Comparison of ENCODE assay signal across 8 cellular contexts in the genomic region with DNA sequence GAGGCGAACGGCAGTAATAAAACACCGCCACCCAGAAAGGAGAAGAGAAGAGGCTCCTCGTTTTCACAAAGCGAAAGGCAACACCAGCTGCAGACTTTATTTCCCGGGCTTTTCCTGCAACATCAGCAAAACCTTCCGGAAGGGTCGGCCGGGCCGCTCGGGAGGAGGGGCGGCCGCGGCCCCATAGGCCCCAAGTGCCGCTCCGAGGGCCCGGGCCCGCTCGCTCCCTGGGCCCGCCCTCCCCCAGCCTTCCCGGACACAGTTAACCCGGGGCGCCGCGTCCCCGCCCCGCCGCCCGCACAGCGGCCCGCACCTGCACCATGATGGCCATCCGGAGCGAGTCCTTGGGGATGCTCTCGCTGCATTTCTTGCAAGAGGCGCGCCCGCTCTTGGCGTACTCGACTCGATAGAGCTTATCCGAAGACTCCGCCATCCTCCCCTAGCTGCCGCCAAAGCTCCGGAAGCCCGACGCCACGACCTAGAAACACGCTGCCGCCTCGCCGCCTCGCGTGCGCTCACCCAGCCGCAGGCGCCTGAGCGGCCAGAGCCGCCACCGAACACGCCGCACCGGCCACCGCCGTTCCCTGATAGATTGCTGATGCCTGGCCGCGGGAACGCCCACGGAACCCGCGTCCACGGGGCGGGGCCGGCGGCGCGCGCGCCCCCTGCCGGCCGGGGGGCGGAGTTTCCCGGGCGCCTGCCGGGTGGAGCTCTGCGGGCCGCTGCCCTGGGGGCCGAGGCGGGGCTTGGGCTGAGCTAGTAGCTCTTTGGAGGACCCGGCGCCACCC. TPM values are rescaled to one million over a fixed set of nuclear protein-coding genes. Genes with fewer than 3 reads are reported as not detected.
DNase-seq lines count a peak whose midpoint lies in the region; ATAC-seq, FAIRE-seq and TF ChIP-seq lines count a peak whose summit lies in the region.

A gene (minus strand): TSS at position 597 of the 788 bp plus-strand sequence. CDS start 164 bp downstream, at position 433.

- TF ChIP-seq POLR2A in GM12892 (IDR thresholded peaks at IDR 0.05; ENCODE audit: low read depth, low read length): peak; percentile 75
- TF ChIP-seq POLR2A in upper lobe of left lung (IDR thresholded peaks at IDR 0.05): peak in 2 of 4 donors; percentile 67 to 81

- H3K9me3 ChIP-seq in adipocyte (ENCODE audit: control insufficient read depth, low read length) (no peaks in the 10 kb centered on the region), upper lobe of left lung (no peaks in the 10 kb centered on the region)

- H3K36me3 ChIP-seq in adipocyte (ENCODE audit: control insufficient read depth, insufficient read depth, low read length, severe bottlenecking): no peaks in the 10 kb centered on the region
- peaks cover 0 to under 1% (median 0%) of the 10 kb centered on the region in 4 donors for H3K36me3 ChIP-seq in upper lobe of left lung

- H3K4me1 ChIP-seq in adipocyte (ENCODE audit: control insufficient read depth, insufficient read depth, low read length): peaks cover 40% of the 10 kb centered on the region
- H3K4me1 ChIP-seq in upper lobe of left lung: peaks cover 30 to 39% (median 35%) of the 10 kb centered on the region in 4 donors

- FAIRE-seq in GM12892 (lab: Jason Lieb, UNC): peak; percentile 93

- H3K27me3 ChIP-seq in adipocyte (replicated peaks; ENCODE audit: control insufficient read depth, insufficient read depth, low read length) (no peaks in the 10 kb centered on the region), upper lobe of left lung (no peaks in the 10 kb centered on the region)

- 0 to 2% methylated on average over 9 to 57 of the region's 90 CpGs for WGBS in upper lobe of left lung, 2 donors

- DNase-seq in GM12892 (ENCODE audit: insufficient read length) (peak; percentile 85), NCI-H1417 treated with DMSO at 0.1 percent for 48 hours (lab: John Stamatoyannopoulos, UW) (peak; percentile 38), T follicular helper cell (ENCODE audit: low read depth) (peak; percentile 81), adipocyte (ENCODE audit: low read depth) (peak; percentile 93), cardiac septum (ENCODE audit: low spot score) (peak; percentile 94), posterior vena cava (ENCODE audit: low spot score) (peak; percentile 96), upper lobe of left lung (peak; percentile 93 to 97)

- peak within 1 kb of the TSS; percentile 77 to 87 (median 86) for H3K27ac ChIP-seq in upper lobe of left lung

- peak within 1 kb of the TSS; percentile 85 for H3K9ac ChIP-seq in adipocyte (ENCODE audit: low read length)

- peak; percentile 81 for ATAC-seq in HG02798 (IDR thresholded peaks at IDR 0.05; ENCODE audit: poor library complexity, unreplicated experiment)
- ATAC-seq in upper lobe of left lung (ENCODE audit: low FRiP score in 2 of 2): peak; percentile 95 to 98

- intact Hi-C loops in cardiac septum (cut with DNase I) (loop anchor here (2.0 kb wide), 2 partner anchors 43 to 99 kb away; a partner anchor contains a TSS), posterior vena cava (cut with DNase I) (no loop called here)

- TF ChIP-seq EP300 in upper lobe of left lung (IDR thresholded peaks at IDR 0.05): no peak

- H3K4me3 ChIP-seq in adipocyte (ENCODE audit: low read length): peak within 1 kb of the TSS; percentile 95
- peak within 1 kb of the TSS; percentile 66 to 97 (median 90) for H3K4me3 ChIP-seq in upper lobe of left lung

- peak; percentile 78 to 96 (median 92) for TF ChIP-seq CTCF in upper lobe of left lung (IDR thresholded peaks at IDR 0.05)

RNA-seq across cellular contexts. Expression of the gene that starts here (rescaled TPM):
- 146 TPM for polyA plus RNA-seq in GM12892 (2012; ENCODE audit: missing spikeins)
- 87.1 TPM for total RNA-seq in cardiac septum
- 10 to 100 TPM; 41.1 to 45.6 TPM for total RNA-seq in posterior vena cava
- total RNA-seq in upper lobe of left lung: 10 to 100 TPM; 56.5 to 97.9 (median 76.7) TPM

Comparison
In these comparisons a context has a peak if more than half of its experiments do, and no peak if none do; other contexts are left out.
1. Peak in every context shown above with its lines: DNase-seq, ATAC-seq, H3K4me3 ChIP-seq and H3K27ac ChIP-seq.
2. DNase-seq: peak in every context shown above with its lines; median percentile 96 in posterior vena cava; 95 in upper lobe of left lung; 94 in cardiac septum; 93 in adipocyte; 85 in GM12892; 81 in T follicular helper cell; 38 in NCI-H1417 treated with DMSO at 0.1 percent for 48 hours.